ENCODE assay signal across 13 cellular contexts in the genomic region with DNA sequence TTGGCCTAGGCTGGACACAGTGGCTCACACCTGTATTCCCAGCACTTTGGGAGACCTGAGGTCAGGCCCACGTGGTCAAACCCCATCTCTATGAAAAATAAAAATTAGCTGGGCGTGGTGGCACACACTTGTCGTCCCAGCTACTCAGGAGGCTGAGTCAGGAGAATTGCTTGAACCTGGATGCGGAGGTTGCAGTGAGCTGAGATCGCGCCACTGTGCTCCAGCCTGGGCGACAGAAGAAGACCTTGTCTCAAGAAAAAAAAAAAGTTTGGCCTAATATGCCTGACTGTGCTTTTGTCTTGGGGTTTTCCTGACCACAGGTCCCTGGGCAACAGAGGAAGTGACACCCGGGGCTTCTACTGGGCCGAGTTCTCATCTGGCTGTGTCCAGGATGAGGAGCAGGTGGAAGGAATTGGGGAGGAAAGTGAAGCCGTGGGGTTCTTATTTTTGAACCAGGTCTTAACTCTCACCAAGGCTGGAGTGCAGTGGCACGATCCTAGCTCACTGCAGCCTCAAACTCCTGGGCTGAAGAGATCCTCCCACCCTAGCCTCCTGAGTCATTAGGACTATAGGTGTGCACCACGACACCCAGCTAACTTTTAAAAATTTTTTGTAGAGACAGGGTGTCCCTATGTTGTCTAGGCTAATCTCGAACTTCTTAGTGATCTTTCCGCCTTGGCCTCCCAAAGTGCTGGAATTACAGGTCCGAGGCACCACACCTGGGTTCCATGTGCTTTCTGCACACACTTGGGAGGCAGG. TPM values are rescaled to one million over a fixed set of nuclear protein-coding genes. Genes with fewer than 3 reads are reported as not detected.
DNase-seq lines count a peak whose midpoint lies in the region; ATAC-seq and FAIRE-seq lines count a peak whose summit lies in the region.
"Not testable (repeated sequence)": the region's sequence is repeated elsewhere in the genome, so short reads cannot be mapped to it uniquely, and the experiment has no call there.
"Had no signal": no experiment of that assay in that cellular context is flagged by ENCODE, and none has a peak within 500 bp of the region (broad histone marks: within the 10 kb centered on the region; RNA-seq: fewer than 3 reads in every experiment).

No MANE protein-coding gene starts in this region.

- ATAC-seq in GM19328 (IDR thresholded peaks at IDR 0.05; ENCODE audit: unreplicated experiment), result peak; percentile 53
- ATAC-seq in GM21529 (IDR thresholded peaks at IDR 0.05; ENCODE audit: unreplicated experiment), result peak; percentile 79
- ATAC-seq in HG02870 (IDR thresholded peaks at IDR 0.05; ENCODE audit: unreplicated experiment), result peak; percentile 62
- ATAC-seq in HG03175 (IDR thresholded peaks at IDR 0.05; ENCODE audit: unreplicated experiment), result peak; percentile 72
- ATAC-seq in activated naive CD8-positive, alpha-beta T cell treated with anti-CD3 and anti-CD28 coated beads, Interleukin-2, amount 10 ng/mL, durations not matched to agents 7 days and 5 days (ENCODE audit: low read depth), result not testable (repeated sequence)

- H3K9me3 Mint-ChIP-seq in IgD-negative memory B cell; activated naive CD8-positive, alpha-beta T cell treated with anti-CD3 and anti-CD28 coated beads, Interleukin-2, amount 10 ng/mL, durations not matched to agents 7 days and 5 days: not testable (repeated sequence)

- peaks cover 10 to 14% (median 12%) of the 10 kb centered on the region in 3 donors for H3K4me1 Mint-ChIP-seq in IgD-negative memory B cell
- peaks cover 12% of the 10 kb centered on the region for H3K4me1 Mint-ChIP-seq in activated naive CD8-positive, alpha-beta T cell treated with anti-CD3 and anti-CD28 coated beads, Interleukin-2, amount 10 ng/mL, durations not matched to agents 7 days and 5 days

- peak overlapping the region; percentile 59 to 83 (median 83) for H3K27ac Mint-ChIP-seq in IgD-negative memory B cell
- H3K27ac Mint-ChIP-seq in activated naive CD8-positive, alpha-beta T cell treated with anti-CD3 and anti-CD28 coated beads, Interleukin-2, amount 10 ng/mL, durations not matched to agents 7 days and 5 days, result peak overlapping the region; percentile 65

- H3K36me3 Mint-ChIP-seq in IgD-negative memory B cell; activated naive CD8-positive, alpha-beta T cell treated with anti-CD3 and anti-CD28 coated beads, Interleukin-2, amount 10 ng/mL, durations not matched to agents 7 days and 5 days: not testable (repeated sequence)

- peak; percentile 92 for FAIRE-seq in GM18507 (lab: Jason Lieb, UNC)

- POLR2A ChIA-PET in activated naive CD8-positive, alpha-beta T cell treated with anti-CD3 and anti-CD28 coated beads, Interleukin-2, amount 10 ng/mL, durations not matched to agents 7 days and 5 days (lab: Charles Lee), result not testable (repeated sequence)

- DNase-seq in GM18507 (ENCODE audit: extremely low spot score, insufficient read length, low read depth); activated naive CD8-positive, alpha-beta T cell treated with anti-CD3 and anti-CD28 coated beads, Interleukin-2, amount 10 ng/mL, durations not matched to agents 7 days and 5 days: not testable (repeated sequence)

- not testable (repeated sequence) for H3K27me3 Mint-ChIP-seq in IgD-negative memory B cell; activated naive CD8-positive, alpha-beta T cell treated with anti-CD3 and anti-CD28 coated beads, Interleukin-2, amount 10 ng/mL, durations not matched to agents 7 days and 5 days

- H3K4me3 Mint-ChIP-seq in IgD-negative memory B cell, result peak overlapping the region in 3 of 4 donors; percentile 26 to 83 (median 44)
- not testable (repeated sequence) for H3K4me3 Mint-ChIP-seq in activated naive CD8-positive, alpha-beta T cell treated with anti-CD3 and anti-CD28 coated beads, Interleukin-2, amount 10 ng/mL, durations not matched to agents 7 days and 5 days

RNA-seq across cellular contexts. Expression of a gene that starts 13.1 kb away (rescaled TPM):
- not detected for polyA plus RNA-seq in IgD-negative memory B cell
- 1 to 10 TPM; 4.8 to 4.9 TPM for total RNA-seq in activated naive CD8-positive, alpha-beta T cell treated with anti-CD3 and anti-CD28 coated beads, Interleukin-2, amount 10 ng/mL, durations not matched to agents 7 days and 5 days
- total RNA-seq: SJCRH30 had no signal

RNA-seq across cellular contexts. Expression of a gene that starts 22.4 kb away (rescaled TPM):
- polyA plus RNA-seq in IgD-negative memory B cell, result 103 TPM
- 100 to 1,000 TPM; 233 to 253 TPM for total RNA-seq in activated naive CD8-positive, alpha-beta T cell treated with anti-CD3 and anti-CD28 coated beads, Interleukin-2, amount 10 ng/mL, durations not matched to agents 7 days and 5 days

RNA-seq across cellular contexts. Expression of a gene that starts 38.7 kb away (rescaled TPM):
- polyA plus RNA-seq in IgD-negative memory B cell, result not detected
- total RNA-seq in activated naive CD8-positive, alpha-beta T cell treated with anti-CD3 and anti-CD28 coated beads, Interleukin-2, amount 10 ng/mL, durations not matched to agents 7 days and 5 days, result not detected
- total RNA-seq: astrocyte; HT-29; kidney; posterior vena cava; SJCRH30; T-helper 2 cell treated with Interferon-gamma antibody and Interleukin-4, amounts not matched to agents 100 ng/mL and 5 ng/mL, for 36 hours had no signal
